2 cellular contexts compared by ENCODE assay signal in genomic region chr7:119914119-119914518, GRCh38.
DNase-seq lines count a peak whose midpoint lies in the region; ATAC-seq, FAIRE-seq and TF ChIP-seq lines count a peak whose summit lies in the region.
"Not testable (repeated sequence)": the region's sequence is repeated elsewhere in the genome, so short reads cannot be mapped to it uniquely, and the experiment has no call there.

No MANE protein-coding gene starts in this region.

- H3K36me3 ChIP-seq in HEK293 (ENCODE audit: control insufficient read depth in 2 of 2, insufficient read depth in 1 of 2, low read length in 2 of 2); K562 (ENCODE audit: control insufficient read depth, insufficient read depth, low read length): not testable (repeated sequence)

- not testable (repeated sequence) for TF ChIP-seq CTCF in HEK293 (tag by site-specific recombination; IDR thresholded peaks at IDR 0.05); K562 (IDR thresholded peaks at IDR 0.05 in 2 of 3, conservative IDR thresholded peaks at IDR 0.05 in 1 of 3; ENCODE audit: insufficient read depth in 2 of 3, low read depth in 1 of 3, low read length in 3 of 3)

- not testable (repeated sequence) for ATAC-seq in K562

- POLR2A ChIA-PET in HEK293 (lab: Yijun Ruan, JAX); K562 (lab: Yijun Ruan, JAX): not testable (repeated sequence)

- not testable (repeated sequence) for H3K4me3 ChIP-seq in HEK293 (ENCODE audit: low read depth, low read length); K562

- DNase-seq in K562 (ENCODE audit: extremely low read depth in 1 of 4, low spot score in 3 of 4): not testable (repeated sequence)

- BruUV-seq in K562 (replicated peaks; lab: Mats Ljungman, UMichigan): not testable (repeated sequence)

- not testable (repeated sequence) for FAIRE-seq in K562 (lab: Jason Lieb, UNC)

- not testable (repeated sequence) for H3K9ac ChIP-seq in K562 (ENCODE audit: insufficient read depth in 1 of 2, low read depth in 2 of 2, low read length in 2 of 2)

- not testable (repeated sequence) for H3K79me2 ChIP-seq in K562 (ENCODE audit: control insufficient read depth, insufficient read depth, low read length)

- intact Hi-C loops in K562 (cut with micrococcal nuclease): not testable (repeated sequence)

- H2AFZ ChIP-seq in K562 (ENCODE audit: low read depth, low read length): not testable (repeated sequence)

- H3K4me1 ChIP-seq in HEK293 (ENCODE audit: control insufficient read depth, insufficient read depth, low read length); K562 (replicated peaks in 1 of 2; ENCODE audit: control insufficient read depth in 2 of 2, insufficient read depth in 2 of 2, low read length in 2 of 2): not testable (repeated sequence)

- H3K9me3 ChIP-seq in HEK293 (ENCODE audit: control insufficient read depth, insufficient read depth, low read depth, low read length); K562 (replicated peaks; ENCODE audit: control insufficient read depth, insufficient read depth, low read depth, low read length): not testable (repeated sequence)

- TF ChIP-seq POLR2A in K562 (conservative IDR thresholded peaks at IDR 0.05): not testable (repeated sequence)

- not testable (repeated sequence) for TF ChIP-seq EP300 in K562 (IDR thresholded peaks at IDR 0.05; ENCODE audit: low read length)

- not testable (repeated sequence) for H3K9me1 ChIP-seq in K562 (ENCODE audit: control insufficient read depth, insufficient read depth, low read length)

- H4K20me1 ChIP-seq in K562 (replicated peaks; ENCODE audit: control insufficient read depth, insufficient read depth, low read length): not testable (repeated sequence)

- CTCF ChIA-PET in HEK293 (lab: Yijun Ruan, JAX); K562 (lab: Yijun Ruan, JAX; ENCODE audit: low intra/inter-chr PET ratio): not testable (repeated sequence)

- in situ Hi-C loops in K562 (cut with MboI): not testable (repeated sequence)

- H3K4me2 ChIP-seq in K562 (ENCODE audit: insufficient read depth, low read length): not testable (repeated sequence)

- H3K27me3 ChIP-seq in K562 (ENCODE audit: control insufficient read depth in 2 of 2, insufficient read depth in 2 of 2, low read length in 2 of 2): not testable (repeated sequence)

- H3K27ac ChIP-seq in HEK293 (ENCODE audit: extremely low read depth, low read depth, low read length); K562 (ENCODE audit: extremely low read depth, low read depth, low read length): not testable (repeated sequence)

- TF ChIP-seq RAD21 in K562 (CRISPR knock-in tag; conservative IDR thresholded peaks at IDR 0.05 in 1 of 2, IDR thresholded peaks at IDR 0.05 in 1 of 2): not testable (repeated sequence)

TF ChIP-seq in HEK293, 187 proteins besides CTCF, POLR2A, EP300 and RAD21:
- peak; percentile 66; the same call in 1 of the 2 replicates for TF ChIP-seq ZNF146 (tag by site-specific recombination; IDR thresholded peaks at IDR 0.05)

TF ChIP-seq in K562, 482 proteins besides CTCF, POLR2A, EP300 and RAD21:
- 0 out of 2 replicates have a peak, but pooled peaks have one; percentile 22 for TF ChIP-seq CC2D1A (IDR thresholded peaks at IDR 0.05)
- peak; percentile 50; the same call in 1 of the 2 replicates for TF ChIP-seq SMARCA5 (IDR thresholded peaks at IDR 0.05)
- TF ChIP-seq BCOR (IDR thresholded peaks at IDR 0.05): peak; percentile 88
- TF ChIP-seq CHAMP1 (IDR thresholded peaks at IDR 0.05): 0 out of 2 replicates have a peak, but pooled peaks have one; percentile 64
- 0 out of 2 replicates have a peak, but pooled peaks have one; percentile 28 for TF ChIP-seq HDAC2 (IDR thresholded peaks at IDR 0.05)
- peak; percentile 89 for TF ChIP-seq ZNF146 (CRISPR knock-in tag; IDR thresholded peaks at IDR 0.05; ENCODE audit: unreplicated experiment)
- peak; percentile 46 to 60; a peak in 1 of 4 replicates for TF ChIP-seq KDM1A (IDR thresholded peaks at IDR 0.05)
